10 cellular contexts compared by ENCODE assay signal in genomic region chrX:48558270-48558669, GRCh38. TPM values are rescaled to one million over a fixed set of nuclear protein-coding genes. Genes with fewer than 3 reads are reported as not detected.
DNase-seq lines count a peak whose midpoint lies in the region; ATAC-seq and TF ChIP-seq lines count a peak whose summit lies in the region.
"Had no signal": no experiment of that assay in that cellular context is flagged by ENCODE, and none has a peak within 500 bp of the region (broad histone marks: within the 10 kb centered on the region; RNA-seq: fewer than 3 reads in every experiment).

No MANE protein-coding gene starts in this region.

- H3K9ac ChIP-seq in HCT116 (ENCODE audit: low read length), result no peak overlapping the region

- intact Hi-C loops in HCT116 (cut with micrococcal nuclease), result no loop called here
- intact Hi-C loops in left ventricle myocardium inferior (cut with micrococcal nuclease), result no loop called here

- no TSS peak for BruUV-seq in HCT116 (replicated peaks; lab: Mats Ljungman, UMichigan)

- RAD21 ChIA-PET in HCT116 (lab: Charles Lee; ENCODE audit: low non-redundant PET in 1 of 2, low total read pairs in 2 of 2, uncharacterized antibody in 2 of 2, unreplicated experiment in 2 of 2), result no interaction called here

- POLR2A ChIA-PET in HCT116 (lab: Charles Lee), result interaction anchor here (0.7 kb wide), 1 partner anchor 596 kb away, joined by 3 read pairs; no protein-coding TSS in a partner anchor

- no peak overlapping the region for H3K27ac ChIP-seq in HCT116 (ENCODE audit: low read depth, low read length)
- peak overlapping the region; percentile 50 for H3K27ac ChIP-seq in left ventricle myocardium inferior (replicated peaks)

- no peak for TF ChIP-seq POLR2A in HCT116 (IDR thresholded peaks at IDR 0.05; ENCODE audit: borderline replicate concordance, extremely low read depth, insufficient read depth, insufficient read length)

- H3K4me2 ChIP-seq in HCT116 (ENCODE audit: low read length), result 0 out of 2 replicates have a peak overlapping the region, but pooled peaks have one; percentile 14

- H3K9me3 ChIP-seq in HCT116 (ENCODE audit: control insufficient read depth in 1 of 2, insufficient read depth in 1 of 2, low read depth in 1 of 2, low read length in 2 of 2) (no peaks in the 10 kb centered on the region), left ventricle myocardium inferior (replicated peaks) (no peaks in the 10 kb centered on the region)

- H3K4me1 ChIP-seq in HCT116 (ENCODE audit: control insufficient read depth in 1 of 2, insufficient read depth in 2 of 2, low read length in 2 of 2), result peaks cover 0 to 9% of the 10 kb centered on the region in 2 experiments; a peak in 2 of 4 replicates
- peaks cover 6% of the 10 kb centered on the region for H3K4me1 ChIP-seq in left ventricle myocardium inferior

- no peaks in the 10 kb centered on the region for H3K9me3 Mint-ChIP-seq in activated naive CD8-positive, alpha-beta T cell treated with anti-CD3 and anti-CD28 coated beads, Interleukin-2, amount 50 U/mL, for 24 hours
- H3K9me3 Mint-ChIP-seq in endothelial cell (ENCODE audit: unreplicated experiment), result no peaks in the 10 kb centered on the region
- no peaks in the 10 kb centered on the region for H3K9me3 Mint-ChIP-seq in type B pancreatic cell

- DNase-seq in ACHN, result peak; percentile 33
- no peak for DNase-seq in HCT116 (ENCODE audit: low read depth, low spot score)
- no peak for DNase-seq in activated naive CD8-positive, alpha-beta T cell treated with anti-CD3 and anti-CD28 coated beads, Interleukin-2, amount 50 U/mL, for 24 hours
- DNase-seq in left ventricle myocardium inferior, result no peak
- DNase-seq in endothelial cell (ENCODE audit: low spot score), result no peak
- DNase-seq in type B pancreatic cell (ENCODE audit: extremely low spot score, unreplicated experiment), result no peak
- DNase-seq: activated gamma-delta T cell treated with Interleukin-2 at 50 U/mL for 16 hours, NCI-H69 had no signal

- H2AFZ ChIP-seq in HCT116 (ENCODE audit: low read depth, low read length, poor library complexity, severe bottlenecking), result no peak overlapping the region

- TF ChIP-seq RAD21 in HCT116 (IDR thresholded peaks at IDR 0.05; ENCODE audit: low read depth), result no peak

- TF ChIP-seq CTCF in HCT116 (IDR thresholded peaks at IDR 0.05 in 2 of 3, conservative IDR thresholded peaks at IDR 0.05 in 1 of 3; ENCODE audit: borderline replicate concordance in 1 of 3, insufficient read depth in 1 of 3, low read depth in 2 of 3, low read length in 2 of 3), result no peak
- TF ChIP-seq CTCF in left ventricle myocardium inferior (IDR thresholded peaks at IDR 0.05; ENCODE audit: borderline replicate concordance), result no peak
- TF ChIP-seq CTCF in endothelial cell (IDR thresholded peaks at IDR 0.05; ENCODE audit: unreplicated experiment), result no peak
- no peak for TF ChIP-seq CTCF in type B pancreatic cell (conservative IDR thresholded peaks at IDR 0.05)

- H3K36me3 ChIP-seq in HCT116 (ENCODE audit: control insufficient read depth in 1 of 2, insufficient read depth in 2 of 2, low read length in 2 of 2) (no peaks in the 10 kb centered on the region), left ventricle myocardium inferior (peaks cover 21% of the 10 kb centered on the region)

- H3K36me3 Mint-ChIP-seq in activated naive CD8-positive, alpha-beta T cell treated with anti-CD3 and anti-CD28 coated beads, Interleukin-2, amount 50 U/mL, for 24 hours (ENCODE audit: low read depth), result peaks cover 19% of the 10 kb centered on the region
- no peaks in the 10 kb centered on the region for H3K36me3 Mint-ChIP-seq in endothelial cell (ENCODE audit: low read depth, unreplicated experiment)
- H3K36me3 Mint-ChIP-seq in type B pancreatic cell, result peaks cover 6% of the 10 kb centered on the region

- no peaks in the 10 kb centered on the region for H3K79me2 ChIP-seq in HCT116 (ENCODE audit: insufficient read depth, low read length)

- no peaks in the 10 kb centered on the region for H3K9me2 ChIP-seq in HCT116 (ENCODE audit: insufficient read depth)

- peaks cover 3% of the 10 kb centered on the region for H3K4me1 Mint-ChIP-seq in activated naive CD8-positive, alpha-beta T cell treated with anti-CD3 and anti-CD28 coated beads, Interleukin-2, amount 50 U/mL, for 24 hours
- H3K4me1 Mint-ChIP-seq in endothelial cell (ENCODE audit: unreplicated experiment) (no peaks in the 10 kb centered on the region), type B pancreatic cell (ENCODE audit: unreplicated experiment) (no peaks in the 10 kb centered on the region)

- peak overlapping the region; percentile 53 for H3K27ac Mint-ChIP-seq in activated naive CD8-positive, alpha-beta T cell treated with anti-CD3 and anti-CD28 coated beads, Interleukin-2, amount 50 U/mL, for 24 hours
- H3K27ac Mint-ChIP-seq in endothelial cell (ENCODE audit: unreplicated experiment) (no peak overlapping the region), type B pancreatic cell (no peak overlapping the region)

- H3K4me3 Mint-ChIP-seq in activated naive CD8-positive, alpha-beta T cell treated with anti-CD3 and anti-CD28 coated beads, Interleukin-2, amount 50 U/mL, for 24 hours, result no peak overlapping the region
- H3K4me3 Mint-ChIP-seq in endothelial cell (ENCODE audit: unreplicated experiment) (no peak overlapping the region), type B pancreatic cell (no peak overlapping the region)

- H4K20me1 ChIP-seq in HCT116 (ENCODE audit: insufficient read depth), result no peaks in the 10 kb centered on the region

- H3K4me3 ChIP-seq in HCT116 (replicated peaks in 1 of 2; ENCODE audit: low read depth in 1 of 2, low read length in 2 of 2), result no peak overlapping the region
- H3K4me3 ChIP-seq in left ventricle myocardium inferior, result no peak overlapping the region

- ATAC-seq in HCT116 (peak; percentile 68), GM18519 (IDR thresholded peaks at IDR 0.05; ENCODE audit: low FRiP score, unreplicated experiment) (no peak), HG03039 (IDR thresholded peaks at IDR 0.05; ENCODE audit: unreplicated experiment) (no peak)
- peak; percentile 77 for ATAC-seq in activated naive CD8-positive, alpha-beta T cell treated with anti-CD3 and anti-CD28 coated beads, Interleukin-2, amount 50 U/mL, for 24 hours

- H3K27me3 Mint-ChIP-seq in activated naive CD8-positive, alpha-beta T cell treated with anti-CD3 and anti-CD28 coated beads, Interleukin-2, amount 50 U/mL, for 24 hours, result no peaks in the 10 kb centered on the region
- H3K27me3 Mint-ChIP-seq in endothelial cell (ENCODE audit: unreplicated experiment) (no peaks in the 10 kb centered on the region), type B pancreatic cell (no peaks in the 10 kb centered on the region)

- H3K27me3 ChIP-seq in HCT116 (ENCODE audit: insufficient read depth, low read length) (no peaks in the 10 kb centered on the region), left ventricle myocardium inferior (ENCODE audit: low read depth) (no peaks in the 10 kb centered on the region)

- in situ Hi-C loops in ACHN (cut with HindIII; ENCODE audit: low pct_ligation_motif_present, low pct_unique_long_range_greater_than_20kb, low sequenced_read_pairs), result no loop called here

- CTCF ChIA-PET in HCT116 (lab: Charles Lee), result no interaction called here

TF ChIP-seq in HCT116, 20 proteins besides CTCF, POLR2A, EP300 and RAD21:
- TF ChIP-seq FOSL1 (IDR thresholded peaks at IDR 0.05; ENCODE audit: low read depth), result peak; percentile 53; the same call in 1 of the 2 replicates
- TF ChIP-seq TCF7L2 (IDR thresholded peaks at IDR 0.05; ENCODE audit: borderline replicate concordance, extremely low read depth, insufficient read depth, insufficient read length), result no peak
TF ChIP-seq in HCT116: peak in this region for 1.

RNA-seq across cellular contexts. Expression of gene RBM3, which starts 16.0 kb away (rescaled TPM):
- total RNA-seq in HCT116 (2021; ENCODE audit: unreplicated experiment) (233 TPM), left ventricle myocardium inferior (121 TPM), endothelial cell (ENCODE audit: unreplicated experiment) (252 TPM), type B pancreatic cell (ENCODE audit: low replicate concordance) (131 and 178 TPM in 2 replicates)
- polyA plus RNA-seq in HCT116 (2012), result 217 and 219 TPM in 2 replicates

RNA-seq across cellular contexts. Expression of gene TBC1D25, which starts 18.8 kb away (rescaled TPM):
- 10.5 TPM for total RNA-seq in HCT116 (2021; ENCODE audit: unreplicated experiment)
- 10.5 and 10.8 TPM in 2 replicates for polyA plus RNA-seq in HCT116 (2012)
- 14.5 TPM for total RNA-seq in left ventricle myocardium inferior
- 12.5 TPM for total RNA-seq in endothelial cell (ENCODE audit: unreplicated experiment)
- total RNA-seq in type B pancreatic cell (ENCODE audit: low replicate concordance), result 10.6 and 12.8 TPM in 2 replicates

RNA-seq across cellular contexts. Expression of gene EBP, which starts 36.7 kb away (rescaled TPM):
- total RNA-seq in HCT116 (2021; ENCODE audit: unreplicated experiment) (93.8 TPM), left ventricle myocardium inferior (48.9 TPM), endothelial cell (ENCODE audit: unreplicated experiment) (66.0 TPM), type B pancreatic cell (ENCODE audit: low replicate concordance) (79.8 and 95.9 TPM in 2 replicates)
- 119 and 125 TPM in 2 replicates for polyA plus RNA-seq in HCT116 (2012)

RNA-seq across cellular contexts. Expression of gene WDR13, which starts 39.0 kb away (rescaled TPM):
- total RNA-seq in HCT116 (2021; ENCODE audit: unreplicated experiment), result 54.0 TPM
- 93.8 and 127 TPM in 2 replicates for polyA plus RNA-seq in HCT116 (2012)
- 137 TPM for total RNA-seq in left ventricle myocardium inferior
- 73.8 TPM for total RNA-seq in endothelial cell (ENCODE audit: unreplicated experiment)
- 80.2 and 96.1 TPM in 2 replicates for total RNA-seq in type B pancreatic cell (ENCODE audit: low replicate concordance)

RNA-seq across cellular contexts. Expression of gene PORCN, which starts 49.5 kb away (rescaled TPM):
- total RNA-seq in HCT116 (2021; ENCODE audit: unreplicated experiment), result 12.9 TPM
- 12.5 and 15.5 TPM in 2 replicates for polyA plus RNA-seq in HCT116 (2012)
- total RNA-seq in left ventricle myocardium inferior, result 13.6 TPM
- 9.4 TPM for total RNA-seq in endothelial cell (ENCODE audit: unreplicated experiment)
- 3.6 and 10.0 TPM in 2 replicates for total RNA-seq in type B pancreatic cell (ENCODE audit: low replicate concordance)

Comparison
In these comparisons a context has a peak if more than half of its experiments do, and no peak if none do; other contexts are left out.
1. ATAC-seq: peak in HCT116 (single experiment) and activated naive CD8-positive, alpha-beta T cell treated with anti-CD3 and anti-CD28 coated beads, Interleukin-2, amount 50 U/mL, for 24 hours (single experiment); none in GM18519 (single experiment) and HG03039 (single experiment).